Comparison of ENCODE assay signal across 1 cellular context in the genomic region with DNA sequence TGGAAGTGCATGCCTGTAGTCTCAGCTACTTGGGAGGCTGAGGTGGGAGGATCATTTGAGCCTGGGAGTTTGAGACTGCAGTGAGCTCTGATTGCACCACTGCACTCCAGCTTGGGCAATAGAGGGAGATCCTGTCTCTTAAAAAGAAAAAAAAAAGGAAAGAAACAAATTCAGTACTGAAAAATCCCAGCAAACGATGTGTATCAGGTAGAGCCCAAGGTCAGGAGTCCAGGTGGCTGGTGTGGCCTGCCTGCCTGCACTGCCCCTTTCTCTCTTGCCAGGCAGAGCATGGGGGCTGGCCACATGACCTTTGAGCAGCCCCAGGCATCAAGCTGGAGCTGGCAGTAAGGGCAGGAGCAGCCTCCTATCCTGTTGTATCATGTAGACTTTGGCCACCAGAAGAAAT.
TF ChIP-seq lines count a peak whose summit lies in the region.

No MANE protein-coding gene starts in this region.

TF ChIP-seq in HepG2, 621 proteins besides CTCF, POLR2A, EP300 and RAD21 (continued from another document and continues in another):
- TF ChIP-seq ZNF10 (CRISPR knock-in tag; IDR thresholded peaks at IDR 0.05; ENCODE audit: borderline replicate concordance, low read depth) (no peak), POLR2AphosphoS5 (IDR thresholded peaks at IDR 0.05; ENCODE audit: low read depth, low read length) (no peak), ETS1 (CRISPR knock-in tag; IDR thresholded peaks at IDR 0.05) (no peak), POLR2G (IDR thresholded peaks at IDR 0.05; ENCODE audit: low read depth, low read length) (no peak), ZNF589 (CRISPR knock-in tag; conservative IDR thresholded peaks at IDR 0.05) (no peak), ZNF619 (CRISPR knock-in tag; IDR thresholded peaks at IDR 0.05) (no peak), ZNF337 (CRISPR knock-in tag; IDR thresholded peaks at IDR 0.05; ENCODE audit: borderline replicate concordance, low read depth) (no peak), SRY (CRISPR knock-in tag; IDR thresholded peaks at IDR 0.05) (no peak), ZNF746 (CRISPR knock-in tag; IDR thresholded peaks at IDR 0.05) (no peak), ZNF350 (CRISPR knock-in tag; IDR thresholded peaks at IDR 0.05; ENCODE audit: borderline replicate concordance, low read depth) (no peak), RBAK (CRISPR knock-in tag; IDR thresholded peaks at IDR 0.05) (no peak; the same call in 1 of the 2 replicates), ZNF253 (CRISPR knock-in tag; IDR thresholded peaks at IDR 0.05; ENCODE audit: borderline replicate concordance) (no peak), RBM39 (IDR thresholded peaks at IDR 0.05; ENCODE audit: low read depth, low read length, poor library complexity, severe bottlenecking) (no peak), PHB2 (IDR thresholded peaks at IDR 0.05; ENCODE audit: partially characterized antibody) (no peak), RFX1 (IDR thresholded peaks at IDR 0.05) (no peak), ZBTB10 (CRISPR knock-in tag; IDR thresholded peaks at IDR 0.05; ENCODE audit: borderline replicate concordance) (no peak), ZNF678 (CRISPR knock-in tag; IDR thresholded peaks at IDR 0.05) (no peak), PAWR (CRISPR knock-in tag; IDR thresholded peaks at IDR 0.05; ENCODE audit: borderline replicate concordance) (no peak), HES4 (CRISPR knock-in tag; IDR thresholded peaks at IDR 0.05; ENCODE audit: borderline replicate concordance) (no peak), REXO4 (CRISPR knock-in tag; IDR thresholded peaks at IDR 0.05; ENCODE audit: borderline replicate concordance) (no peak), IKZF1 (IDR thresholded peaks at IDR 0.05) (no peak), MLLT10 (CRISPR knock-in tag; IDR thresholded peaks at IDR 0.05) (no peak), MEIS1 (CRISPR knock-in tag; IDR thresholded peaks at IDR 0.05; ENCODE audit: borderline replicate concordance) (no peak), PLRG1 (conservative IDR thresholded peaks at IDR 0.05) (no peak), TFDP2 (CRISPR knock-in tag; IDR thresholded peaks at IDR 0.05) (no peak), GLMP (CRISPR knock-in tag; IDR thresholded peaks at IDR 0.05; ENCODE audit: borderline replicate concordance) (no peak), KDM1A (CRISPR knock-in tag; IDR thresholded peaks at IDR 0.05) (0 out of 2 replicates have a peak, but pooled peaks have one; percentile 21), YEATS2 (CRISPR knock-in tag; IDR thresholded peaks at IDR 0.05; ENCODE audit: borderline replicate concordance) (no peak)
- TF ChIP-seq, protein P1, sequence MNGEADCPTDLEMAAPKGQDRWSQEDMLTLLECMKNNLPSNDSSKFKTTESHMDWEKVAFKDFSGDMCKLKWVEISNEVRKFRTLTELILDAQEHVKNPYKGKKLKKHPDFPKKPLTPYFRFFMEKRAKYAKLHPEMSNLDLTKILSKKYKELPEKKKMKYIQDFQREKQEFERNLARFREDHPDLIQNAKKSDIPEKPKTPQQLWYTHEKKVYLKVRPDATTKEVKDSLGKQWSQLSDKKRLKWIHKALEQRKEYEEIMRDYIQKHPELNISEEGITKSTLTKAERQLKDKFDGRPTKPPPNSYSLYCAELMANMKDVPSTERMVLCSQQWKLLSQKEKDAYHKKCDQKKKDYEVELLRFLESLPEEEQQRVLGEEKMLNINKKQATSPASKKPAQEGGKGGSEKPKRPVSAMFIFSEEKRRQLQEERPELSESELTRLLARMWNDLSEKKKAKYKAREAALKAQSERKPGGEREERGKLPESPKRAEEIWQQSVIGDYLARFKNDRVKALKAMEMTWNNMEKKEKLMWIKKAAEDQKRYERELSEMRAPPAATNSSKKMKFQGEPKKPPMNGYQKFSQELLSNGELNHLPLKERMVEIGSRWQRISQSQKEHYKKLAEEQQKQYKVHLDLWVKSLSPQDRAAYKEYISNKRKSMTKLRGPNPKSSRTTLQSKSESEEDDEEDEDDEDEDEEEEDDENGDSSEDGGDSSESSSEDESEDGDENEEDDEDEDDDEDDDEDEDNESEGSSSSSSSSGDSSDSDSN (CRISPR knock-in tag; IDR thresholded peaks at IDR 0.05): no peak
- TF ChIP-seq, protein P2, sequence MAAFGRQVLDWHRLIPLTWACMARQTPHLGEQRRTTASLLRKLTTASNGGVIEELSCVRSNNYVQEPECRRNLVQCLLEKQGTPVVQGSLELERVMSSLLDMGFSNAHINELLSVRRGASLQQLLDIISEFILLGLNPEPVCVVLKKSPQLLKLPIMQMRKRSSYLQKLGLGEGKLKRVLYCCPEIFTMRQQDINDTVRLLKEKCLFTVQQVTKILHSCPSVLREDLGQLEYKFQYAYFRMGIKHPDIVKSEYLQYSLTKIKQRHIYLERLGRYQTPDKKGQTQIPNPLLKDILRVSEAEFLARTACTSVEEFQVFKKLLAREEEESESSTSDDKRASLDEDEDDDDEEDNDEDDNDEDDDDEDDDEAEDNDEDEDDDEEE (CRISPR knock-in tag; IDR thresholded peaks at IDR 0.05): no peak
- TF ChIP-seq, protein P3, sequence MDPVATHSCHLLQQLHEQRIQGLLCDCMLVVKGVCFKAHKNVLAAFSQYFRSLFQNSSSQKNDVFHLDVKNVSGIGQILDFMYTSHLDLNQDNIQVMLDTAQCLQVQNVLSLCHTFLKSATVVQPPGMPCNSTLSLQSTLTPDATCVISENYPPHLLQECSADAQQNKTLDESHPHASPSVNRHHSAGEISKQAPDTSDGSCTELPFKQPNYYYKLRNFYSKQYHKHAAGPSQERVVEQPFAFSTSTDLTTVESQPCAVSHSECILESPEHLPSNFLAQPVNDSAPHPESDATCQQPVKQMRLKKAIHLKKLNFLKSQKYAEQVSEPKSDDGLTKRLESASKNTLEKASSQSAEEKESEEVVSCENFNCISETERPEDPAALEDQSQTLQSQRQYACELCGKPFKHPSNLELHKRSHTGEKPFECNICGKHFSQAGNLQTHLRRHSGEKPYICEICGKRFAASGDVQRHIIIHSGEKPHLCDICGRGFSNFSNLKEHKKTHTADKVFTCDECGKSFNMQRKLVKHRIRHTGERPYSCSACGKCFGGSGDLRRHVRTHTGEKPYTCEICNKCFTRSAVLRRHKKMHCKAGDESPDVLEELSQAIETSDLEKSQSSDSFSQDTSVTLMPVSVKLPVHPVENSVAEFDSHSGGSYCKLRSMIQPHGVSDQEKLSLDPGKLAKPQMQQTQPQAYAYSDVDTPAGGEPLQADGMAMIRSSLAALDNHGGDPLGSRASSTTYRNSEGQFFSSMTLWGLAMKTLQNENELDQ (CRISPR knock-in tag; IDR thresholded peaks at IDR 0.05; ENCODE audit: borderline replicate concordance): no peak
- TF ChIP-seq, protein P4, sequence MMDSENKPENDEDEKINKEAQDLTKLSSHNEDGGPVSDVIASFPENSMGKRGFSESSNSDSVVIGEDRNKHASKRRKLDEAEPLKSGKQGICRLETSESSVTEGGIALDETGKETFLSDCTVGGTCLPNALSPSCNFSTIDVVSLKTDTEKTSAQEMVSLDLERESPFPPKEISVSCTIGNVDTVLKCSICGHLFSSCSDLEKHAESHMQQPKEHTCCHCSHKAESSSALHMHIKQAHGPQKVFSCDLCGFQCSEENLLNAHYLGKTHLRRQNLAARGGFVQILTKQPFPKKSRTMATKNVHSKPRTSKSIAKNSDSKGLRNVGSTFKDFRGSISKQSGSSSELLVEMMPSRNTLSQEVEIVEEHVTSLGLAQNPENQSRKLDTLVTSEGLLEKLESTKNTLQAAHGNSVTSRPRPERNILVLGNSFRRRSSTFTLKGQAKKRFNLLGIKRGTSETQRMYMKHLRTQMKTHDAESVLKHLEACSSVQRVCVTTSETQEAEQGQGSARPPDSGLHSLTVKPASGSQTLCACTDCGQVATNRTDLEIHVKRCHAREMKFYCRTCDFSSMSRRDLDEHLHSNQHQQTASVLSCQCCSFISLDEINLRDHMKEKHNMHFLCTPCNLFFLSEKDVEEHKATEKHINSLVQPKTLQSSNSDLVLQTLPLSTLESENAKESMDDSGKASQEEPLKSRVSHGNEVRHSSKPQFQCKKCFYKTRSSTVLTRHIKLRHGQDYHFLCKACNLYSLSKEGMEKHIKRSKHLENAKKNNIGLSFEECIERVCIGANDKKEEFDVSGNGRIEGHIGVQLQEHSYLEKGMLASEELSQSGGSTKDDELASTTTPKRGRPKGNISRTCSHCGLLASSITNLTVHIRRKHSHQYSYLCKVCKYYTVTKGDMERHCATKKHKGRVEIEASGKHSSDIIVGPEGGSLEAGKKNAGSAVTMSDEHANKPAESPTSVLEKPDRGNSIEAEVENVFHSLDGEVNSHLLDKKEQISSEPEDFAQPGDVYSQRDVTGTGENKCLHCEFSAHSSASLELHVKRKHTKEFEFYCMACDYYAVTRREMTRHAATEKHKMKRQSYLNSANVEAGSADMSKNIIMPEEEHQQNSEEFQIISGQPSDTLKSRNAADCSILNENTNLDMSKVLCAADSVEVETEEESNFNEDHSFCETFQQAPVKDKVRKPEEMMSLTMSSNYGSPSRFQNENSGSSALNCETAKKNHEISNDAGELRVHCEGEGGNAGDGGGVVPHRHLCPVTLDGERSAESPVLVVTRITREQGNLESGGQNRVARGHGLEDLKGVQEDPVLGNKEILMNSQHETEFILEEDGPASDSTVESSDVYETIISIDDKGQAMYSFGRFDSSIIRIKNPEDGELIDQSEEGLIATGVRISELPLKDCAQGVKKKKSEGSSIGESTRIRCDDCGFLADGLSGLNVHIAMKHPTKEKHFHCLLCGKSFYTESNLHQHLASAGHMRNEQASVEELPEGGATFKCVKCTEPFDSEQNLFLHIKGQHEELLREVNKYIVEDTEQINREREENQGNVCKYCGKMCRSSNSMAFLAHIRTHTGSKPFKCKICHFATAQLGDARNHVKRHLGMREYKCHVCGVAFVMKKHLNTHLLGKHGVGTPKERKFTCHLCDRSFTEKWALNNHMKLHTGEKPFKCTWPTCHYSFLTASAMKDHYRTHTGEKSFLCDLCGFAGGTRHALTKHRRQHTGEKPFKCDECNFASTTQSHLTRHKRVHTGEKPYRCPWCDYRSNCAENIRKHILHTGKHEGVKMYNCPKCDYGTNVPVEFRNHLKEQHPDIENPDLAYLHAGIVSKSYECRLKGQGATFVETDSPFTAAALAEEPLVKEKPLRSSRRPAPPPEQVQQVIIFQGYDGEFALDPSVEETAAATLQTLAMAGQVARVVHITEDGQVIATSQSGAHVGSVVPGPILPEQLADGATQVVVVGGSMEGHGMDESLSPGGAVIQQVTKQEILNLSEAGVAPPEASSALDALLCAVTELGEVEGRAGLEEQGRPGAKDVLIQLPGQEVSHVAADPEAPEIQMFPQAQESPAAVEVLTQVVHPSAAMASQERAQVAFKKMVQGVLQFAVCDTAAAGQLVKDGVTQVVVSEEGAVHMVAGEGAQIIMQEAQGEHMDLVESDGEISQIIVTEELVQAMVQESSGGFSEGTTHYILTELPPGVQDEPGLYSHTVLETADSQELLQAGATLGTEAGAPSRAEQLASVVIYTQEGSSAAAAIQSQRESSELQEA (CRISPR knock-in tag; IDR thresholded peaks at IDR 0.05; ENCODE audit: not compliant biosample characterization): no peak
